Comparison of ENCODE assay signal across 21 cellular contexts in genomic region chr13:104525467-104525866, GRCh38.
A peak's percentile ranks its signal among the peaks of the same experiment; 100 is the strongest.
DNase-seq lines count a peak whose midpoint lies in the region; ATAC-seq and TF ChIP-seq lines count a peak whose summit lies in the region.
"Had no signal": no experiment of that assay in that cellular context is flagged by ENCODE, and none has a peak within 500 bp of the region (broad histone marks: within the 10 kb centered on the region; RNA-seq: fewer than 3 reads in every experiment).

No MANE protein-coding gene starts in this region.

- H3K36me3 Mint-ChIP-seq in neural progenitor cell, result peaks cover 4% of the 10 kb centered on the region
- H3K36me3 Mint-ChIP-seq in stimulated activated effector memory CD8-positive, alpha-beta T cell treated with anti-CD3 and anti-CD28 coated beads, Interleukin-12 subunit alpha, Interleukin-12 subunit beta, amount 100 ng/mL, for 72 hours, result no peaks in the 10 kb centered on the region
- H3K36me3 Mint-ChIP-seq: CD14-positive monocyte; CD8-positive, alpha-beta memory T cell had no signal

- H3K27ac Mint-ChIP-seq in neural progenitor cell, result peak overlapping the region; percentile 67
- no peak overlapping the region for H3K27ac Mint-ChIP-seq in stimulated activated effector memory CD8-positive, alpha-beta T cell treated with anti-CD3 and anti-CD28 coated beads, Interleukin-12 subunit alpha, Interleukin-12 subunit beta, amount 100 ng/mL, for 72 hours
- H3K27ac Mint-ChIP-seq: CD14-positive monocyte; CD4-positive, alpha-beta T cell; CD8-positive, alpha-beta memory T cell had no signal

- no peaks in the 10 kb centered on the region for H3K9me2 ChIP-seq in GM23248 (ENCODE audit: insufficient read depth)

- H3K9me3 ChIP-seq in HEK293 (ENCODE audit: control insufficient read depth, insufficient read depth, low read depth, low read length), result no peaks in the 10 kb centered on the region
- no peaks in the 10 kb centered on the region for H3K9me3 ChIP-seq in neural progenitor cell (ENCODE audit: low read depth)
- H3K9me3 ChIP-seq in GM23248 (ENCODE audit: low read depth), result no peaks in the 10 kb centered on the region
- H3K9me3 ChIP-seq: A549, BE2C, HAP-1 had no signal

- H3K9me3 Mint-ChIP-seq in neural progenitor cell, result peaks cover 37% of the 10 kb centered on the region
- H3K9me3 Mint-ChIP-seq in stimulated activated effector memory CD8-positive, alpha-beta T cell treated with anti-CD3 and anti-CD28 coated beads, Interleukin-12 subunit alpha, Interleukin-12 subunit beta, amount 100 ng/mL, for 72 hours, result peaks cover 14% of the 10 kb centered on the region
- H3K9me3 Mint-ChIP-seq: CD4-positive, alpha-beta T cell had no signal

- H3K4me3 ChIP-seq in HEK293 (ENCODE audit: low read depth, low read length) (no peak overlapping the region), neural progenitor cell (no peak overlapping the region), GM23248 (no peak overlapping the region)
- H3K4me3 ChIP-seq: A549; BLaER1 treated with 17β-estradiol and CSF1 and Interleukin-3, amounts not matched to agents 10 nM and 100 nM; GM12878; HAP-1 had no signal

- no peaks in the 10 kb centered on the region for H4K20me1 ChIP-seq in neural progenitor cell (ENCODE audit: low read depth)
- no peaks in the 10 kb centered on the region for H4K20me1 ChIP-seq in GM23248 (ENCODE audit: insufficient read depth)
- H4K20me1 ChIP-seq: BLaER1 treated with 17β-estradiol and CSF1 and Interleukin-3, amounts not matched to agents 10 nM and 100 nM had no signal

- in situ Hi-C loops in GM23248 (cut with MboI), result no loop called here

- peak; percentile 16 for ATAC-seq in stimulated activated effector memory CD8-positive, alpha-beta T cell treated with anti-CD3 and anti-CD28 coated beads, Interleukin-12 subunit alpha, Interleukin-12 subunit beta, amount 100 ng/mL, for 72 hours
- ATAC-seq in GM19463 (IDR thresholded peaks at IDR 0.05; ENCODE audit: unreplicated experiment), result no peak
- ATAC-seq: A549, GM12878 had no signal

- H3K4me1 Mint-ChIP-seq in neural progenitor cell, result peaks cover 28% of the 10 kb centered on the region
- H3K4me1 Mint-ChIP-seq in stimulated activated effector memory CD8-positive, alpha-beta T cell treated with anti-CD3 and anti-CD28 coated beads, Interleukin-12 subunit alpha, Interleukin-12 subunit beta, amount 100 ng/mL, for 72 hours, result no peaks in the 10 kb centered on the region
- H3K4me1 Mint-ChIP-seq: CD14-positive monocyte; CD8-positive, alpha-beta memory T cell had no signal

- H3K4me1 ChIP-seq in HEK293 (ENCODE audit: control insufficient read depth, insufficient read depth, low read length) (no peaks in the 10 kb centered on the region), neural progenitor cell (peaks cover 2% of the 10 kb centered on the region), GM23248 (ENCODE audit: insufficient read depth) (no peaks in the 10 kb centered on the region)
- H3K4me1 ChIP-seq: A549; BE2C; BLaER1 treated with 17β-estradiol and CSF1 and Interleukin-3, amounts not matched to agents 10 nM and 100 nM; HAP-1 had no signal

- 32 to 49% methylated on average over 4 to 5 of the region's 5 CpGs for WGBS in GM23248 (ENCODE audit: low coverage in 1 of 2, low lambda C conversion rate in 2 of 2, missing lambda C conversion rate in 2 of 2), 2 experiments

- H3F3A ChIP-seq in neural progenitor cell (ENCODE audit: low read depth), result no peaks in the 10 kb centered on the region
- no peaks in the 10 kb centered on the region for H3F3A ChIP-seq in GM23248 (ENCODE audit: insufficient read depth)

- H3K36me3 ChIP-seq in HEK293 (ENCODE audit: control insufficient read depth in 2 of 2, insufficient read depth in 1 of 2, low read length in 2 of 2) (no peaks in the 10 kb centered on the region), neural progenitor cell (no peaks in the 10 kb centered on the region), GM23248 (ENCODE audit: low read depth) (no peaks in the 10 kb centered on the region)
- H3K36me3 ChIP-seq: BE2C; BLaER1 treated with 17β-estradiol and CSF1 and Interleukin-3, amounts not matched to agents 10 nM and 100 nM; HAP-1 had no signal

- H3K9ac ChIP-seq in neural progenitor cell (no peak overlapping the region), GM23248 (no peak overlapping the region)
- H3K9ac ChIP-seq: BLaER1 treated with 17β-estradiol and CSF1 and Interleukin-3, amounts not matched to agents 10 nM and 100 nM had no signal

- no peaks in the 10 kb centered on the region for H3K27me3 ChIP-seq in neural progenitor cell
- no peaks in the 10 kb centered on the region for H3K27me3 ChIP-seq in GM23248 (replicated peaks; ENCODE audit: insufficient read depth)
- H3K27me3 ChIP-seq: BE2C; BLaER1 treated with 17β-estradiol and CSF1 and Interleukin-3, amounts not matched to agents 10 nM and 100 nM had no signal

- no peak overlapping the region for H3K4me3 Mint-ChIP-seq in neural progenitor cell
- H3K4me3 Mint-ChIP-seq in stimulated activated effector memory CD8-positive, alpha-beta T cell treated with anti-CD3 and anti-CD28 coated beads, Interleukin-12 subunit alpha, Interleukin-12 subunit beta, amount 100 ng/mL, for 72 hours, result no peak overlapping the region
- H3K4me3 Mint-ChIP-seq: CD14-positive monocyte; CD4-positive, alpha-beta T cell; CD8-positive, alpha-beta memory T cell had no signal

- no peak for TF ChIP-seq CTCF in HEK293 (tag by site-specific recombination; IDR thresholded peaks at IDR 0.05)
- no peak for TF ChIP-seq CTCF in neural progenitor cell (IDR thresholded peaks at IDR 0.05)

- no peaks in the 10 kb centered on the region for H3K79me2 ChIP-seq in neural progenitor cell (ENCODE audit: low read depth)
- H3K79me2 ChIP-seq in GM23248 (ENCODE audit: insufficient read depth), result no peaks in the 10 kb centered on the region

- no peak for DNase-seq in neural progenitor cell (ENCODE audit: low spot score)
- no peak for DNase-seq in stimulated activated effector memory CD8-positive, alpha-beta T cell treated with anti-CD3 and anti-CD28 coated beads, Interleukin-12 subunit alpha, Interleukin-12 subunit beta, amount 100 ng/mL, for 72 hours (ENCODE audit: low spot score in 2 of 2)
- DNase-seq in NAMALWA (ENCODE audit: low spot score), result no peak
- DNase-seq in GM23248, result no peak
- DNase-seq: 8988T; ACHN; AML-193; BE2C; CD4-positive, alpha-beta T cell; CD8-positive, alpha-beta memory T cell; DMS 273 treated with DMSO at 0.1 percent for 48 hours; DMS79; EL; GDM1 had no signal

- H2AFZ ChIP-seq in neural progenitor cell (replicated peaks), result no peak overlapping the region
- H2AFZ ChIP-seq in GM23248, result no peak overlapping the region

- H3K4me2 ChIP-seq in neural progenitor cell, result no peak overlapping the region
- no peak overlapping the region for H3K4me2 ChIP-seq in GM23248 (ENCODE audit: unreplicated experiment)
- H3K4me2 ChIP-seq: A549; BLaER1 treated with 17β-estradiol and CSF1 and Interleukin-3, amounts not matched to agents 10 nM and 100 nM had no signal

- H3K27ac ChIP-seq in HEK293 (ENCODE audit: extremely low read depth, low read depth, low read length) (no peak overlapping the region), neural progenitor cell (no peak overlapping the region), GM23248 (no peak overlapping the region)
- H3K27ac ChIP-seq: A549; BLaER1 treated with 17β-estradiol and CSF1 and Interleukin-3, amounts not matched to agents 10 nM and 100 nM had no signal

- CTCF ChIA-PET in HEK293 (lab: Yijun Ruan, JAX), result no interaction called here

- peaks cover 3% of the 10 kb centered on the region for H3K27me3 Mint-ChIP-seq in neural progenitor cell (ENCODE audit: insufficient read depth, low read depth)
- H3K27me3 Mint-ChIP-seq: CD4-positive, alpha-beta T cell had no signal

- POLR2A ChIA-PET in HEK293 (lab: Yijun Ruan, JAX), result no interaction called here

TF ChIP-seq in HEK293, 187 proteins besides CTCF, POLR2A, EP300 and RAD21:
- TF ChIP-seq ZNF549 (tag by site-specific recombination; IDR thresholded peaks at IDR 0.05) (no peak), KLF9 (tag by site-specific recombination; IDR thresholded peaks at IDR 0.05; ENCODE audit: low read depth) (no peak), GLIS1 (tag by site-specific recombination; IDR thresholded peaks at IDR 0.05) (0 out of 2 replicates have a peak, but pooled peaks have one; percentile 10)
TF ChIP-seq in HEK293: peak in this region for 1.
